Comparison of ENCODE assay signal across 9 cellular contexts in the genomic region with DNA sequence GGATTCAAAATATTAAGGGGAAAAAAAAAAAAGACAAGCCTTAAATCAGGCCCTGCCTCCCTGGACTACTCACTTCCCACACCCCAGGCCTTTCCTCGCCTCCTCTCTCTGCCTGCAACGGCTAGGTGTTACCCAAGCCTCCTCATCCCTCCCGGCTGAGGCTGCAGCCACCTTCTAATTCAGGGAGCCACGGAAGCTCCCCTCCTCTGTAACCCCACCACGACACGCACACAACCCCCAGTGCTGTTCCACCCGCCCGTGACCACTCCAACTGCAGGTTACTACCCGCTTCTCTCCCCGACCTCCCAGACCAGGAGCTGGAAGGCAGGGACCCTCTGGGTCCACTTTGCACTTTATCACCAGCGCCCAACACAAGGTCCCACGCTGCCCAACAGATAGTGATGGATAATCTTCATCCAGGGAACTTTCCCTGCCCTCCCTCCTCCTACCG. TPM values are rescaled to one million over a fixed set of nuclear protein-coding genes. Genes with fewer than 3 reads are reported as not detected.
DNase-seq lines count a peak whose midpoint lies in the region; ATAC-seq and TF ChIP-seq lines count a peak whose summit lies in the region.
"Had no signal": no experiment of that assay in that cellular context is flagged by ENCODE, and none has a peak within 500 bp of the region (broad histone marks: within the 10 kb centered on the region; RNA-seq: fewer than 3 reads in every experiment).

No MANE protein-coding gene starts in this region.

- TF ChIP-seq CTCF in HEK293 (tag by site-specific recombination; IDR thresholded peaks at IDR 0.05) (no peak), hepatocyte (IDR thresholded peaks at IDR 0.05; ENCODE audit: poor library complexity) (no peak), MM.1S (IDR thresholded peaks at IDR 0.05; ENCODE audit: low read length) (no peak)

- H3K79me2 ChIP-seq in hepatocyte (peaks cover 3% of the 10 kb centered on the region), MM.1S (ENCODE audit: low read length) (no peaks in the 10 kb centered on the region)

- H3K9ac ChIP-seq in MM.1S (ENCODE audit: low read length) = no peak overlapping the region

- DNase-seq in activated CD4-positive, alpha-beta memory T cell treated with anti-CD3 and anti-CD28 coated beads for 36 hours = no peak
- DNase-seq in hepatocyte (ENCODE audit: low spot score) = no peak
- no peak for DNase-seq in HuH-7 (ENCODE audit: low spot score)
- no peak for DNase-seq in erythroblast (lab: John Stamatoyannopoulos, UW)
- DNase-seq in MM.1S = no peak
- DNase-seq in NCI-H146 treated with DMSO at 0.1 percent for 48 hours (lab: John Stamatoyannopoulos, UW; ENCODE audit: unreplicated experiment) = no peak

- no peak overlapping the region for H3K27ac Mint-ChIP-seq in activated CD4-positive, alpha-beta memory T cell treated with anti-CD3 and anti-CD28 coated beads for 36 hours
- H3K27ac Mint-ChIP-seq in stimulated activated memory B cell treated with anti-CD40 and anti-IgM and Interleukin-4, amounts not matched to agents 10 μg/mL and 1 μg/mL and 100 μg/mL, for 72 hours = no peak overlapping the region

- no peaks in the 10 kb centered on the region for H4K20me1 ChIP-seq in hepatocyte (ENCODE audit: insufficient read depth, poor library complexity, severe bottlenecking)
- H4K20me1 ChIP-seq in MM.1S (ENCODE audit: insufficient read depth, low read length) = no peaks in the 10 kb centered on the region

- H3K4me2 ChIP-seq in hepatocyte = peak overlapping the region; percentile 98
- H3K4me2 ChIP-seq in MM.1S (ENCODE audit: low read depth, low read length) = no peak overlapping the region

- POLR2A ChIA-PET in HEK293 (lab: Yijun Ruan, JAX) = interaction anchor here (0.6 kb wide), 2 partner anchors 16 to 123 kb away, joined by 3 to 7 read pairs; no protein-coding TSS in a partner anchor
- POLR2A ChIA-PET in activated CD4-positive, alpha-beta memory T cell treated with anti-CD3 and anti-CD28 coated beads for 36 hours (lab: Charles Lee) = no interaction called here

- no peaks in the 10 kb centered on the region for H3K9me3 ChIP-seq in HEK293 (ENCODE audit: control insufficient read depth, insufficient read depth, low read depth, low read length)
- no peaks in the 10 kb centered on the region for H3K9me3 ChIP-seq in hepatocyte (ENCODE audit: low read depth)
- H3K9me3 ChIP-seq in MM.1S (replicated peaks; ENCODE audit: insufficient read depth, low read length) = no peaks in the 10 kb centered on the region

- TF ChIP-seq POLR2A in erythroblast (IDR thresholded peaks at IDR 0.05; ENCODE audit: low read length) = no peak

- H2AFZ ChIP-seq in hepatocyte = peak overlapping the region; percentile 96
- H2AFZ ChIP-seq in MM.1S (ENCODE audit: low read length) = no peak overlapping the region

- no peaks in the 10 kb centered on the region for H3K9me3 Mint-ChIP-seq in activated CD4-positive, alpha-beta memory T cell treated with anti-CD3 and anti-CD28 coated beads for 36 hours
- H3K9me3 Mint-ChIP-seq in stimulated activated memory B cell treated with anti-CD40 and anti-IgM and Interleukin-4, amounts not matched to agents 10 μg/mL and 1 μg/mL and 100 μg/mL, for 72 hours = no peaks in the 10 kb centered on the region

- ATAC-seq in stimulated activated memory B cell treated with anti-CD40 and anti-IgM and Interleukin-4, amounts not matched to agents 10 μg/mL and 1 μg/mL and 100 μg/mL, for 72 hours = no peak

- H3K4me3 ChIP-seq in HEK293 (ENCODE audit: low read depth, low read length) (peak overlapping the region; percentile 89), hepatocyte (peak overlapping the region; percentile 89), MM.1S (ENCODE audit: low read length) (no peak overlapping the region)

- H3K27ac ChIP-seq in HEK293 (ENCODE audit: extremely low read depth, low read depth, low read length) (peak overlapping the region; percentile 86; the same call in 1 of the 2 replicates), hepatocyte (no peak overlapping the region), MM.1S (ENCODE audit: low read length) (no peak overlapping the region)

- H3F3A ChIP-seq in MM.1S (ENCODE audit: insufficient read depth, low read length) = peaks cover 11% of the 10 kb centered on the region

- H3K36me3 ChIP-seq in HEK293 (ENCODE audit: control insufficient read depth in 2 of 2, insufficient read depth in 1 of 2, low read length in 2 of 2) (peaks cover 7 to 31% of the 10 kb centered on the region in 2 experiments; a peak in 2 of 3 replicates), hepatocyte (replicated peaks; ENCODE audit: insufficient read depth, low read depth) (no peaks in the 10 kb centered on the region), MM.1S (replicated peaks; ENCODE audit: insufficient read depth, low read length) (no peaks in the 10 kb centered on the region)

- intact Hi-C loops in activated CD4-positive, alpha-beta memory T cell treated with anti-CD3 and anti-CD28 coated beads for 36 hours (cut with micrococcal nuclease) = no loop called here

- H3K4me3 Mint-ChIP-seq in activated CD4-positive, alpha-beta memory T cell treated with anti-CD3 and anti-CD28 coated beads for 36 hours = peak overlapping the region; percentile 50
- peak overlapping the region; percentile 73 for H3K4me3 Mint-ChIP-seq in stimulated activated memory B cell treated with anti-CD40 and anti-IgM and Interleukin-4, amounts not matched to agents 10 μg/mL and 1 μg/mL and 100 μg/mL, for 72 hours

- H3K36me3 Mint-ChIP-seq in activated CD4-positive, alpha-beta memory T cell treated with anti-CD3 and anti-CD28 coated beads for 36 hours = no peaks in the 10 kb centered on the region
- H3K36me3 Mint-ChIP-seq in stimulated activated memory B cell treated with anti-CD40 and anti-IgM and Interleukin-4, amounts not matched to agents 10 μg/mL and 1 μg/mL and 100 μg/mL, for 72 hours = no peaks in the 10 kb centered on the region

- CTCF ChIA-PET in HEK293 (lab: Yijun Ruan, JAX) = interaction anchor here (1.4 kb wide), 1 partner anchor 19 kb away, joined by 3 read pairs; no protein-coding TSS in a partner anchor
- CTCF ChIA-PET in activated CD4-positive, alpha-beta memory T cell treated with anti-CD3 and anti-CD28 coated beads for 36 hours (lab: Charles Lee) = no interaction called here

- H3K27me3 ChIP-seq in hepatocyte (no peaks in the 10 kb centered on the region), MM.1S (replicated peaks; ENCODE audit: insufficient read depth, low read length) (no peaks in the 10 kb centered on the region)

- peaks cover 39% of the 10 kb centered on the region for H3K27me3 Mint-ChIP-seq in activated CD4-positive, alpha-beta memory T cell treated with anti-CD3 and anti-CD28 coated beads for 36 hours
- peaks cover 73% of the 10 kb centered on the region for H3K27me3 Mint-ChIP-seq in stimulated activated memory B cell treated with anti-CD40 and anti-IgM and Interleukin-4, amounts not matched to agents 10 μg/mL and 1 μg/mL and 100 μg/mL, for 72 hours

- peaks cover 8% of the 10 kb centered on the region; the same call in 1 of the 2 replicates for H3K4me1 ChIP-seq in HEK293 (ENCODE audit: control insufficient read depth, insufficient read depth, low read length)
- H3K4me1 ChIP-seq in hepatocyte (ENCODE audit: insufficient read depth) = no peaks in the 10 kb centered on the region
- peaks cover 13% of the 10 kb centered on the region for H3K4me1 ChIP-seq in MM.1S (ENCODE audit: low read length)

- H3K4me1 Mint-ChIP-seq in activated CD4-positive, alpha-beta memory T cell treated with anti-CD3 and anti-CD28 coated beads for 36 hours (ENCODE audit: low read depth) = peaks cover 13% of the 10 kb centered on the region
- peaks cover 15% of the 10 kb centered on the region for H3K4me1 Mint-ChIP-seq in stimulated activated memory B cell treated with anti-CD40 and anti-IgM and Interleukin-4, amounts not matched to agents 10 μg/mL and 1 μg/mL and 100 μg/mL, for 72 hours

- 34% methylated on average over 13 of the region's 13 CpGs for WGBS in hepatocyte (ENCODE audit: low lambda C conversion rate, missing lambda C conversion rate)

- no peaks in the 10 kb centered on the region for H3K9me2 ChIP-seq in hepatocyte (replicated peaks; ENCODE audit: insufficient read depth)
- no peaks in the 10 kb centered on the region for H3K9me2 ChIP-seq in MM.1S (replicated peaks; ENCODE audit: insufficient read depth, low read length)

TF ChIP-seq in HEK293, 187 proteins besides CTCF, POLR2A, EP300 and RAD21:
- TF ChIP-seq, protein P1, sequence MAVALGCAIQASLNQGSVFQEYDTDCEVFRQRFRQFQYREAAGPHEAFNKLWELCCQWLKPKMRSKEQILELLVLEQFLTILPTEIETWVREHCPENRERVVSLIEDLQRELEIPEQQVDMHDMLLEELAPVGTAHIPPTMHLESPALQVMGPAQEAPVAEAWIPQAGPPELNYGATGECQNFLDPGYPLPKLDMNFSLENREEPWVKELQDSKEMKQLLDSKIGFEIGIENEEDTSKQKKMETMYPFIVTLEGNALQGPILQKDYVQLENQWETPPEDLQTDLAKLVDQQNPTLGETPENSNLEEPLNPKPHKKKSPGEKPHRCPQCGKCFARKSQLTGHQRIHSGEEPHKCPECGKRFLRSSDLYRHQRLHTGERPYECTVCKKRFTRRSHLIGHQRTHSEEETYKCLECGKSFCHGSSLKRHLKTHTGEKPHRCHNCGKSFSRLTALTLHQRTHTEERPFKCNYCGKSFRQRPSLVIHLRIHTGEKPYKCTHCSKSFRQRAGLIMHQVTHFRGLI (tag by site-specific recombination; IDR thresholded peaks at IDR 0.05) = peak; percentile 70
- no peak for TF ChIP-seq GFI1B (tag by site-specific recombination; IDR thresholded peaks at IDR 0.05)
- TF ChIP-seq ZNF341 (tag by site-specific recombination; IDR thresholded peaks at IDR 0.05; ENCODE audit: low read depth) = peak; percentile 78
TF ChIP-seq in HEK293: peak in this region for 2.

RNA-seq across cellular contexts. Expression of gene KIF7, which starts 0.9 kb away (rescaled TPM):
- total RNA-seq in activated CD4-positive, alpha-beta memory T cell treated with anti-CD3 and anti-CD28 coated beads for 36 hours = under 1 TPM; 0.92 to 0.95 TPM
- 3.0 and 5.3 TPM in 2 replicates for total RNA-seq in hepatocyte
- polyA plus RNA-seq in hepatocyte = 3.1 and 5.0 TPM in 2 replicates

RNA-seq across cellular contexts. Expression of gene PLIN1, which starts 24.8 kb away (rescaled TPM):
- under 1 TPM; 0.17 to 0.31 TPM for total RNA-seq in activated CD4-positive, alpha-beta memory T cell treated with anti-CD3 and anti-CD28 coated beads for 36 hours
- total RNA-seq in hepatocyte = 3.5 and 6.3 TPM in 2 replicates
- polyA plus RNA-seq in hepatocyte = 2.6 and 6.8 TPM in 2 replicates

RNA-seq across cellular contexts. Expression of gene PEX11A, which starts 36.2 kb away (rescaled TPM):
- total RNA-seq in activated CD4-positive, alpha-beta memory T cell treated with anti-CD3 and anti-CD28 coated beads for 36 hours = 1 to 10 TPM; 2.9 to 3.1 TPM
- total RNA-seq in hepatocyte = 10.7 and 12.7 TPM in 2 replicates
- polyA plus RNA-seq in hepatocyte = 7.6 and 10.0 TPM in 2 replicates

RNA-seq across cellular contexts. Expression of gene WDR93, which starts 36.3 kb away (rescaled TPM):
- not detected for total RNA-seq in activated CD4-positive, alpha-beta memory T cell treated with anti-CD3 and anti-CD28 coated beads for 36 hours
- total RNA-seq in hepatocyte = 0.13 TPM in 1 of 2 replicates, not detected in the other
- polyA plus RNA-seq in hepatocyte = 0.57 TPM in 1 of 2 replicates, not detected in the other
- total RNA-seq: dermis blood vessel endothelial cell had no signal
